8 cellular contexts compared by ENCODE assay signal in the genomic region with DNA sequence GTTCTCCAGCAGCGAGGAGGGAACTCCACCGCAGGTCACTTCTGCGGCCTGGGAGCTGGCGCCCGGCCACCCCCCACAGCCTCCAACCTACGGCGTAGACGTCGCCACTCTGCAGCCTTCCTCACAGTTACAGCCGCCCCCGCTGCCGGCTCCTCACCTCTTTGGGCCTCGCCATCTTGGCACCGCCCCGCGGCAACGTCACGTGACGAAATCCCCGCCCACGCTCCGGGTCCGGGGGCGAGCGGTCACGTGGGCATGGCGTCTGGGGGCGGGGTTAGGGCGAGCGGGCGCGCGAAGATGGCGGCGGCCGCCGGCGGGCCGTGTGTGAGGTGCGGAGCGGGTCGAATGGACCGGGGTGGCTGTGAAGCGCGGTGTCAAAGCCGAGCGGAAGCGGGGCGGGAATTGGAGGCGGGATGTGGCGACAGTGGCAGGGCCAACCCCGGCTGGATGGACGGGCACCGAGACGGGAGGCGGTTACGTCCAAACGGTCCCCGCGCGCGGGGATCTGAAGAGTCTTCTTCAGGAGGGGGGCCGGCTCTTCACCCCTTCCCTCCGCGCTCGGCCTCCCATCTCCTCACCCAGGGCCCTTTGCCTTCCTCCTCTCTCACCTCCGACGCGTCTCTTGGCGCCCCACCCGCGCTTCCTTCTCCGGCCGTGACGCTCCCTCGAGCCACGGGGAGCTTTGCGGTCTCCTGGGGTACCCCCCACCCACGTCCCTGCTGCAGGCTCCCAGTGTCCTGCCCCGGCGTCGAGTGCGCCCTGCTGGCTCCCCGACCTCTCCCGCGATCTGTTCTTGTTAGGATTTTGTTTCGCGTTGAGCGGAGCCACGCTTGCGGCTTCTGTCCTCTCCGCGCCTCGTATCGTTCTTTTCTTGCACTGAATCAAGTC. TPM values are rescaled to one million over a fixed set of nuclear protein-coding genes. Genes with fewer than 3 reads are reported as not detected.
DNase-seq lines count a peak whose midpoint lies in the region; ATAC-seq and TF ChIP-seq lines count a peak whose summit lies in the region.

A gene (minus strand): TSS at position 181 of the 888 bp plus-strand sequence. CDS start 300 bp downstream, outside the sequence.
A gene with protein sequence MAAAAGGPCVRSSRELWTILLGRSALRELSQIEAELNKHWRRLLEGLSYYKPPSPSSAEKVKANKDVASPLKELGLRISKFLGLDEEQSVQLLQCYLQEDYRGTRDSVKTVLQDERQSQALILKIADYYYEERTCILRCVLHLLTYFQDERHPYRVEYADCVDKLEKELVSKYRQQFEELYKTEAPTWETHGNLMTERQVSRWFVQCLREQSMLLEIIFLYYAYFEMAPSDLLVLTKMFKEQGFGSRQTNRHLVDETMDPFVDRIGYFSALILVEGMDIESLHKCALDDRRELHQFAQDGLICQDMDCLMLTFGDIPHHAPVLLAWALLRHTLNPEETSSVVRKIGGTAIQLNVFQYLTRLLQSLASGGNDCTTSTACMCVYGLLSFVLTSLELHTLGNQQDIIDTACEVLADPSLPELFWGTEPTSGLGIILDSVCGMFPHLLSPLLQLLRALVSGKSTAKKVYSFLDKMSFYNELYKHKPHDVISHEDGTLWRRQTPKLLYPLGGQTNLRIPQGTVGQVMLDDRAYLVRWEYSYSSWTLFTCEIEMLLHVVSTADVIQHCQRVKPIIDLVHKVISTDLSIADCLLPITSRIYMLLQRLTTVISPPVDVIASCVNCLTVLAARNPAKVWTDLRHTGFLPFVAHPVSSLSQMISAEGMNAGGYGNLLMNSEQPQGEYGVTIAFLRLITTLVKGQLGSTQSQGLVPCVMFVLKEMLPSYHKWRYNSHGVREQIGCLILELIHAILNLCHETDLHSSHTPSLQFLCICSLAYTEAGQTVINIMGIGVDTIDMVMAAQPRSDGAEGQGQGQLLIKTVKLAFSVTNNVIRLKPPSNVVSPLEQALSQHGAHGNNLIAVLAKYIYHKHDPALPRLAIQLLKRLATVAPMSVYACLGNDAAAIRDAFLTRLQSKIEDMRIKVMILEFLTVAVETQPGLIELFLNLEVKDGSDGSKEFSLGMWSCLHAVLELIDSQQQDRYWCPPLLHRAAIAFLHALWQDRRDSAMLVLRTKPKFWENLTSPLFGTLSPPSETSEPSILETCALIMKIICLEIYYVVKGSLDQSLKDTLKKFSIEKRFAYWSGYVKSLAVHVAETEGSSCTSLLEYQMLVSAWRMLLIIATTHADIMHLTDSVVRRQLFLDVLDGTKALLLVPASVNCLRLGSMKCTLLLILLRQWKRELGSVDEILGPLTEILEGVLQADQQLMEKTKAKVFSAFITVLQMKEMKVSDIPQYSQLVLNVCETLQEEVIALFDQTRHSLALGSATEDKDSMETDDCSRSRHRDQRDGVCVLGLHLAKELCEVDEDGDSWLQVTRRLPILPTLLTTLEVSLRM (N-terminal part only) (plus strand): TSS at position 277 of the 888 bp plus-strand sequence. CDS start 21 bp downstream, at position 298.

- peak within 1 kb of the TSS; percentile 91 for H3K4me3 Mint-ChIP-seq in progenitor cell of endocrine pancreas (ENCODE audit: low read depth)

- peak; percentile 100 for DNase-seq in GM13976 (ENCODE audit: low spot score)
- peak; percentile 24 for DNase-seq in NCI-H1436 treated with DMSO at 0.1 percent for 48 hours (lab: John Stamatoyannopoulos, UW)
- peak; percentile 81 for DNase-seq in amniotic epithelial cell (ENCODE audit: low read depth)
- DNase-seq in left cardiac atrium = peak; percentile 97
- peak; percentile 98 for DNase-seq in progenitor cell of endocrine pancreas (ENCODE audit: low spot score, unreplicated experiment)
- peak; percentile 98 for DNase-seq in upper lobe of right lung

- intact Hi-C loops in T-helper 1 cell treated with Interleukin-12 subunit alpha and Interleukin-12 subunit beta and Interleukin-4 antibody, amounts not matched to agents 30 ng/mL and 1 ng/mL, for 36 hours (cut with micrococcal nuclease) = loop anchor here (1.0 to 5.0 kb wide), 19 partner anchors 19 to 880 kb away; a partner anchor contains a TSS
- intact Hi-C loops in left cardiac atrium (cut with DNase I) = loop anchor here in 1 of 2 donors (5.0 kb wide), 1 partner anchor 85 kb away; no protein-coding TSS in a partner anchor
- intact Hi-C loops in upper lobe of right lung (cut with DNase I) = no loop called here

- peak; percentile 78 for ATAC-seq in HG02840 (IDR thresholded peaks at IDR 0.05; ENCODE audit: low FRiP score, unreplicated experiment)
- ATAC-seq in left cardiac atrium = peak; percentile 92
- ATAC-seq in upper lobe of right lung = peak; percentile 95

- peak within 1 kb of the TSS; percentile 96 for H3K4me3 ChIP-seq in upper lobe of right lung

- peaks cover 24% of the 10 kb centered on the region for H3K4me1 ChIP-seq in upper lobe of right lung

- peak within 1 kb of the TSS; percentile 92 for H3K27ac ChIP-seq in upper lobe of right lung

- H3K9me3 Mint-ChIP-seq in progenitor cell of endocrine pancreas (ENCODE audit: low read depth) = no peaks in the 10 kb centered on the region

- peaks cover 7% of the 10 kb centered on the region for H3K36me3 Mint-ChIP-seq in progenitor cell of endocrine pancreas (ENCODE audit: insufficient read depth)

- peaks cover 12% of the 10 kb centered on the region for H3K4me1 Mint-ChIP-seq in progenitor cell of endocrine pancreas (ENCODE audit: low read depth)

- H3K9me3 ChIP-seq in upper lobe of right lung = no peaks in the 10 kb centered on the region

- no peaks in the 10 kb centered on the region for H3K27me3 ChIP-seq in upper lobe of right lung

- peaks cover 31% of the 10 kb centered on the region for H3K36me3 ChIP-seq in upper lobe of right lung

- in situ Hi-C loops in GM13976 (cut with MboI; ENCODE audit: low sequenced_read_pairs, unreplicated experiment) = no loop called here

- no peaks in the 10 kb centered on the region for H3K27me3 Mint-ChIP-seq in progenitor cell of endocrine pancreas

- peak within 1 kb of the TSS; percentile 94 for H3K27ac Mint-ChIP-seq in progenitor cell of endocrine pancreas

- TF ChIP-seq CTCF in GM13976 (IDR thresholded peaks at IDR 0.05; ENCODE audit: borderline replicate concordance, control extremely low read depth, extremely low read depth, insufficient read depth, missing control alignments) (peak; percentile 3), progenitor cell of endocrine pancreas (IDR thresholded peaks at IDR 0.05; ENCODE audit: unreplicated experiment) (no peak), upper lobe of right lung (IDR thresholded peaks at IDR 0.05) (no peak)

RNA-seq across cellular contexts. Expression of the first gene that starts in this region (rescaled TPM):
- total RNA-seq in T-helper 1 cell treated with Interleukin-12 subunit alpha and Interleukin-12 subunit beta and Interleukin-4 antibody, amounts not matched to agents 30 ng/mL and 1 ng/mL, for 36 hours = 11.4 and 13.1 TPM in 2 replicates
- total RNA-seq in left cardiac atrium (10 to 100 TPM in 1 of 2 donors, 1 to 10 TPM in 1; 9.3 to 11.3 TPM), progenitor cell of endocrine pancreas (15.5 and 16.3 TPM in 2 replicates), upper lobe of right lung (15.5 TPM)

RNA-seq across cellular contexts. Expression of the second gene that starts in this region (rescaled TPM):
- 103 and 105 TPM in 2 replicates for total RNA-seq in T-helper 1 cell treated with Interleukin-12 subunit alpha and Interleukin-12 subunit beta and Interleukin-4 antibody, amounts not matched to agents 30 ng/mL and 1 ng/mL, for 36 hours
- 10 to 100 TPM; 14.8 to 30.0 TPM for total RNA-seq in left cardiac atrium
- total RNA-seq in progenitor cell of endocrine pancreas = 68.3 and 74.8 TPM in 2 replicates
- 49.6 TPM for total RNA-seq in upper lobe of right lung

Comparison
In these comparisons a context has a peak if more than half of its experiments do, and no peak if none do; other contexts are left out.
1. Peak in every context shown above with its lines: DNase-seq, ATAC-seq, H3K4me3 ChIP-seq and H3K27ac ChIP-seq.
2. DNase-seq: peak in every context shown above with its lines; median percentile 100 in GM13976; 98 in progenitor cell of endocrine pancreas; 98 in upper lobe of right lung; 97 in left cardiac atrium; 81 in amniotic epithelial cell; 24 in NCI-H1436 treated with DMSO at 0.1 percent for 48 hours.